ENCODE assay signal across 8 cellular contexts in genomic region chr10:21989453-21990154, GRCh38. TPM values are rescaled to one million over a fixed set of nuclear protein-coding genes. Genes with fewer than 3 reads are reported as not detected.
DNase-seq lines count a peak whose midpoint lies in the region; ATAC-seq, FAIRE-seq and TF ChIP-seq lines count a peak whose summit lies in the region.

No MANE protein-coding gene starts in this region.

- no peak overlapping the region for H2BK5ac ChIP-seq in mesenchymal stem cell (ENCODE audit: low read depth, low read length, poor library complexity, severe bottlenecking)

- peak; percentile 48 for FAIRE-seq in GM12891 (lab: Jason Lieb, UNC)

- H3K27me3 ChIP-seq in mesenchymal stem cell (ENCODE audit: control insufficient read depth in 1 of 2, insufficient read depth in 1 of 2, low read length in 2 of 2), result no peaks in the 10 kb centered on the region
- H3K27me3 ChIP-seq in effector memory CD4-positive, alpha-beta T cell (replicated peaks; ENCODE audit: control insufficient read depth, insufficient read depth, low read length, poor library complexity, severe bottlenecking), result no peaks in the 10 kb centered on the region

- H3K4me1 ChIP-seq in mesenchymal stem cell (ENCODE audit: control insufficient read depth, insufficient read depth, low read depth, low read length), result no peaks in the 10 kb centered on the region
- H3K4me1 ChIP-seq in effector memory CD4-positive, alpha-beta T cell (ENCODE audit: control insufficient read depth, insufficient read depth, low read length, poor library complexity, severe bottlenecking), result no peaks in the 10 kb centered on the region

- no peak overlapping the region for H2AK5ac ChIP-seq in mesenchymal stem cell (ENCODE audit: low read length, severe bottlenecking)

- no peak overlapping the region for H4K8ac ChIP-seq in mesenchymal stem cell (ENCODE audit: low read length)

- no peak overlapping the region for H3K4me2 ChIP-seq in mesenchymal stem cell (ENCODE audit: low read length, poor library complexity, severe bottlenecking)

- H3K27ac ChIP-seq in mesenchymal stem cell (ENCODE audit: low read length, poor library complexity, severe bottlenecking), result no peak overlapping the region
- H3K27ac ChIP-seq in effector memory CD4-positive, alpha-beta T cell (ENCODE audit: insufficient read depth, low read length, poor library complexity, severe bottlenecking), result no peak overlapping the region

- H3K79me1 ChIP-seq in mesenchymal stem cell (replicated peaks; ENCODE audit: low read length, poor library complexity, severe bottlenecking), result peaks cover 5% of the 10 kb centered on the region

- peak overlapping the region in 1 of 2 experiments; percentile 28 for H3K14ac ChIP-seq in mesenchymal stem cell (ENCODE audit: low read length in 2 of 2)

- no peak overlapping the region for H2AFZ ChIP-seq in mesenchymal stem cell (ENCODE audit: low read depth, low read length)

- H3K9me3 ChIP-seq in mesenchymal stem cell (ENCODE audit: control insufficient read depth, low read length), result peaks cover 4% of the 10 kb centered on the region
- H3K9me3 ChIP-seq in effector memory CD4-positive, alpha-beta T cell (ENCODE audit: control insufficient read depth, low read length), result no peaks in the 10 kb centered on the region

- DNase-seq in AG08396 (ENCODE audit: low spot score) (peak; percentile 18), GM12891 (ENCODE audit: insufficient read length, low spot score) (peak; percentile 27), NB4 (ENCODE audit: low read depth) (peak; percentile 55), SW480 (ENCODE audit: low spot score) (peak; percentile 65), ecto neural progenitor cell (ENCODE audit: low spot score) (peak; percentile 55), mesenchymal stem cell (peak; percentile 72)
- no peak for DNase-seq in effector memory CD4-positive, alpha-beta T cell

- H4K91ac ChIP-seq in mesenchymal stem cell (ENCODE audit: low read length), result no peak overlapping the region

- H2BK120ac ChIP-seq in mesenchymal stem cell (ENCODE audit: low read depth, low read length), result no peak overlapping the region

- H3K23ac ChIP-seq in mesenchymal stem cell (ENCODE audit: low read length in 2 of 2), result peak overlapping the region in 1 of 2 experiments; percentile 24

- TF ChIP-seq POLR2A in GM12891 (IDR thresholded peaks at IDR 0.05; ENCODE audit: low read depth, low read length) (no peak), NB4 (IDR thresholded peaks at IDR 0.05; ENCODE audit: extremely low read depth, insufficient read length) (no peak)

- H3K4ac ChIP-seq in mesenchymal stem cell (ENCODE audit: low read depth in 1 of 2, low read length in 2 of 2), result no peak overlapping the region

- no peaks in the 10 kb centered on the region for H3K36me3 ChIP-seq in mesenchymal stem cell (ENCODE audit: control insufficient read depth in 1 of 2, insufficient read depth in 2 of 2, low read depth in 1 of 2, low read length in 2 of 2)
- no peaks in the 10 kb centered on the region for H3K36me3 ChIP-seq in effector memory CD4-positive, alpha-beta T cell (ENCODE audit: control insufficient read depth, insufficient read depth, low read length)

- no peak overlapping the region for H2BK12ac ChIP-seq in mesenchymal stem cell (ENCODE audit: low read length in 2 of 2)

- TF ChIP-seq CTCF in NB4 (IDR thresholded peaks at IDR 0.05; ENCODE audit: low read depth, low read length), result peak; percentile 16

- H2BK15ac ChIP-seq in mesenchymal stem cell (ENCODE audit: low read depth, poor library complexity, severe bottlenecking), result no peak overlapping the region

- H3K9ac ChIP-seq in mesenchymal stem cell (ENCODE audit: low read length), result peak overlapping the region; percentile 52

- peak; percentile 90 for ATAC-seq in HG02642 (IDR thresholded peaks at IDR 0.05; ENCODE audit: poor library complexity, unreplicated experiment)

- H3K18ac ChIP-seq in mesenchymal stem cell (ENCODE audit: low read depth in 1 of 2, low read length in 2 of 2), result no peak overlapping the region

- H3K4me3 ChIP-seq in NB4 (ENCODE audit: low read depth, low read length), result no peak overlapping the region
- no peak overlapping the region for H3K4me3 ChIP-seq in mesenchymal stem cell (ENCODE audit: insufficient read depth in 1 of 2, low read depth in 1 of 2, low read length in 2 of 2)
- no peak overlapping the region for H3K4me3 ChIP-seq in effector memory CD4-positive, alpha-beta T cell (ENCODE audit: insufficient read depth, low read depth, low read length, poor library complexity, severe bottlenecking)

- 56% methylated on average over 4 of the region's 5 CpGs for WGBS in mesenchymal stem cell

TF ChIP-seq in GM12891, 5 proteins besides CTCF, POLR2A, EP300 and RAD21:
- TF ChIP-seq POU2F2 (IDR thresholded peaks at IDR 0.05; ENCODE audit: low read depth, low read length) (no peak), TAF1 (IDR thresholded peaks at IDR 0.05; ENCODE audit: low read depth, low read length) (no peak), POLR2AphosphoS5 (IDR thresholded peaks at IDR 0.05; ENCODE audit: low read depth, low read length) (no peak), PAX5 (IDR thresholded peaks at IDR 0.05; ENCODE audit: insufficient read depth, low read length, severe bottlenecking) (no peak), SPI1 (IDR thresholded peaks at IDR 0.05; ENCODE audit: low read depth, low read length) (no peak)

RNA-seq across cellular contexts. Expression of gene DNAJC1, which starts 13.9 kb away (rescaled TPM):
- polyA plus RNA-seq in GM12891 (2012; ENCODE audit: low read depth, missing spikeins), result 10.3 TPM
- polyA plus RNA-seq in mesenchymal stem cell (2013, experiment 1 of 2), result 75.7 TPM
- polyA plus RNA-seq in mesenchymal stem cell (2013, experiment 2 of 2), result 77.3 TPM

Comparison
In these comparisons a context has a peak if more than half of its experiments do, and no peak if none do; other contexts are left out.
1. DNase-seq: peak in AG08396 (single experiment), GM12891 (single experiment), NB4 (single experiment), SW480 (single experiment), ecto neural progenitor cell (single experiment) and mesenchymal stem cell (single experiment); none in effector memory CD4-positive, alpha-beta T cell (0 of 3).